In genomic region chr3:153160451-153161137, GRCh38 we compare ENCODE assay signal across 1 cellular context.
TF ChIP-seq lines count a peak whose summit lies in the region.

No MANE protein-coding gene starts in this region.

TF ChIP-seq in HEK293, 187 proteins besides CTCF, POLR2A, EP300 and RAD21 (continued from another document and continues in another):
- TF ChIP-seq PRDM10 (tag by site-specific recombination; IDR thresholded peaks at IDR 0.05) (peak; percentile 81), ZBTB26 (tag by site-specific recombination; optimal IDR thresholded peaks at IDR 0.05) (peak; percentile 34), ZNF398 (tag by site-specific recombination; IDR thresholded peaks at IDR 0.05) (peak; percentile 17; the same call in 1 of the 2 replicates), ZEB2 (tag by site-specific recombination; IDR thresholded peaks at IDR 0.05) (peak; percentile 53; the same call in 1 of the 2 replicates), MYNN (tag by site-specific recombination; IDR thresholded peaks at IDR 0.05; ENCODE audit: borderline replicate concordance) (no peak), YY1 (tag by site-specific recombination; IDR thresholded peaks at IDR 0.05) (no peak), ZBTB21 (tag by site-specific recombination; IDR thresholded peaks at IDR 0.05) (peak; percentile 60; the same call in 1 of the 2 replicates), AEBP2 (tag by site-specific recombination; IDR thresholded peaks at IDR 0.05; ENCODE audit: borderline replicate concordance) (no peak), ZBTB17 (tag by site-specific recombination; IDR thresholded peaks at IDR 0.05) (peak; percentile 54; the same call in 1 of the 2 replicates), IKZF3 (tag by site-specific recombination; IDR thresholded peaks at IDR 0.05) (no peak; the same call in 1 of the 2 replicates), SCRT2 (tag by site-specific recombination; IDR thresholded peaks at IDR 0.05) (no peak), ZNF629 (tag by site-specific recombination; IDR thresholded peaks at IDR 0.05) (peak; percentile 86), ZNF366 (tag by site-specific recombination; conservative IDR thresholded peaks at IDR 0.05) (peak; percentile 92), SP3 (tag by site-specific recombination; IDR thresholded peaks at IDR 0.05) (0 out of 2 replicates have a peak, but pooled peaks have one; percentile 41), FEZF1 (tag by site-specific recombination; IDR thresholded peaks at IDR 0.05) (peak; percentile 61), KLF1 (tag by site-specific recombination; IDR thresholded peaks at IDR 0.05) (peak; percentile 53; the same call in 1 of the 2 replicates), ZNF280D (tag by site-specific recombination; IDR thresholded peaks at IDR 0.05) (no peak), ZNF335 (tag by site-specific recombination; conservative IDR thresholded peaks at IDR 0.05) (peak; percentile 68), ZNF654 (tag by site-specific recombination; IDR thresholded peaks at IDR 0.05; ENCODE audit: low read depth) (no peak), ZNF2 (tag by site-specific recombination; IDR thresholded peaks at IDR 0.05) (0 out of 2 replicates have a peak, but pooled peaks have one; percentile 20), OSR2 (tag by site-specific recombination; IDR thresholded peaks at IDR 0.05) (no peak; the same call in none of the 2 replicates), BCL6B (tag by site-specific recombination; IDR thresholded peaks at IDR 0.05) (no peak), PRDM4 (tag by site-specific recombination; IDR thresholded peaks at IDR 0.05) (peak; percentile 41; the same call in 1 of the 2 replicates), KLF17 (tag by site-specific recombination; IDR thresholded peaks at IDR 0.05) (peak; percentile 61), ZNF292 (tag by site-specific recombination; IDR thresholded peaks at IDR 0.05; ENCODE audit: borderline replicate concordance, low read depth) (no peak), ZNF76 (tag by site-specific recombination; IDR thresholded peaks at IDR 0.05; ENCODE audit: borderline replicate concordance, low read depth) (no peak), ZNF639 (tag by site-specific recombination; IDR thresholded peaks at IDR 0.05) (0 out of 2 replicates have a peak, but pooled peaks have one; percentile 12), ZBTB6 (tag by site-specific recombination; IDR thresholded peaks at IDR 0.05) (no peak), ZXDB (tag by site-specific recombination; IDR thresholded peaks at IDR 0.05) (peak; percentile 56), ZNF785 (tag by site-specific recombination; IDR thresholded peaks at IDR 0.05) (no peak), INSM2 (tag by site-specific recombination; IDR thresholded peaks at IDR 0.05) (no peak; the same call in 1 of the 2 replicates), TRIM28 (IDR thresholded peaks at IDR 0.05; ENCODE audit: borderline replicate concordance, low read length) (no peak)
